1 cellular context compared by ENCODE assay signal in the genomic region with DNA sequence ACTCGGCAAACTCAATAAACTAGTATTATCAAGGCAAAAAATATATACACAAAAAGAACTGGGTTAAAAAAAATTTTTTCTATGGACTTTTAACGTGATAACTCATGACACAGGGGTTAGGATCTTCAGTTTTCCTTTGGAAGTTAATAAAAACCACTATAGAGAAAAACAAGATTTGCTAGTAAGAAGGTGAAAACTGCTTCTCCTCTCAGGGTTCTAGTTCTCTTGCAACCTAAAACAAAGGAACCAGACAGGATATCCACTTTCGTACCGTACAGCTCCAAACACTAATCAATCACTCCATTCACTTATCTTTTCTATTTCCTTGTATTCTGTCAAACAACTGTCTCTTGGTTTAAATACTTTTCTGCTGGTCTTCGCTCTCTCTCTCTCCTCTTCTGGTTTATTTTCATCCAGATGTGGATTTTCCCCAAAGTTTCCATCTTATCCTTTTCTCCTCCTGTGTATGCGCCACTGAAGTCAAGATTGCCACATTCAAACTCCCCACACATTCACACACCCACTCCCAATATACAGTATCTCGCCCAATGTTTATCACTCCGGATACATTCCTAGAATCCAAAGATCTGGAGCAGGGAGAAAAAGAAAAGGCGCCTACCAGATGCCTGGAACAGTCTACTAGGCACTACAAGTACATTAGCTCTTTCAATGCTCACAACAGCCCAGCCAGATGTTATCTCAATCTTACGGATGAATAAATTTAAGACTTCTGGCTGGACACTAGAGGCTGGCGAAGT.
TF ChIP-seq lines count a peak whose summit lies in the region.

No MANE protein-coding gene starts in this region.

TF ChIP-seq in HepG2, 621 proteins besides CTCF, POLR2A, EP300 and RAD21:
- TF ChIP-seq ZNF652 (CRISPR knock-in tag; IDR thresholded peaks at IDR 0.05; ENCODE audit: borderline replicate concordance, low read depth): 0 out of 2 replicates have a peak, but pooled peaks have one; percentile 2
- TF ChIP-seq, protein P1, sequence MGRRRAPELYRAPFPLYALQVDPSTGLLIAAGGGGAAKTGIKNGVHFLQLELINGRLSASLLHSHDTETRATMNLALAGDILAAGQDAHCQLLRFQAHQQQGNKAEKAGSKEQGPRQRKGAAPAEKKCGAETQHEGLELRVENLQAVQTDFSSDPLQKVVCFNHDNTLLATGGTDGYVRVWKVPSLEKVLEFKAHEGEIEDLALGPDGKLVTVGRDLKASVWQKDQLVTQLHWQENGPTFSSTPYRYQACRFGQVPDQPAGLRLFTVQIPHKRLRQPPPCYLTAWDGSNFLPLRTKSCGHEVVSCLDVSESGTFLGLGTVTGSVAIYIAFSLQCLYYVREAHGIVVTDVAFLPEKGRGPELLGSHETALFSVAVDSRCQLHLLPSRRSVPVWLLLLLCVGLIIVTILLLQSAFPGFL (CRISPR knock-in tag; IDR thresholded peaks at IDR 0.05): no peak
- no peak for TF ChIP-seq HNRNPK (IDR thresholded peaks at IDR 0.05; ENCODE audit: low read depth, low read length, poor library complexity, severe bottlenecking)
- no peak for TF ChIP-seq MZF1 (CRISPR knock-in tag; IDR thresholded peaks at IDR 0.05; ENCODE audit: borderline replicate concordance)
- TF ChIP-seq NFIB (CRISPR knock-in tag; IDR thresholded peaks at IDR 0.05; ENCODE audit: borderline replicate concordance): no peak
- TF ChIP-seq, protein P2, sequence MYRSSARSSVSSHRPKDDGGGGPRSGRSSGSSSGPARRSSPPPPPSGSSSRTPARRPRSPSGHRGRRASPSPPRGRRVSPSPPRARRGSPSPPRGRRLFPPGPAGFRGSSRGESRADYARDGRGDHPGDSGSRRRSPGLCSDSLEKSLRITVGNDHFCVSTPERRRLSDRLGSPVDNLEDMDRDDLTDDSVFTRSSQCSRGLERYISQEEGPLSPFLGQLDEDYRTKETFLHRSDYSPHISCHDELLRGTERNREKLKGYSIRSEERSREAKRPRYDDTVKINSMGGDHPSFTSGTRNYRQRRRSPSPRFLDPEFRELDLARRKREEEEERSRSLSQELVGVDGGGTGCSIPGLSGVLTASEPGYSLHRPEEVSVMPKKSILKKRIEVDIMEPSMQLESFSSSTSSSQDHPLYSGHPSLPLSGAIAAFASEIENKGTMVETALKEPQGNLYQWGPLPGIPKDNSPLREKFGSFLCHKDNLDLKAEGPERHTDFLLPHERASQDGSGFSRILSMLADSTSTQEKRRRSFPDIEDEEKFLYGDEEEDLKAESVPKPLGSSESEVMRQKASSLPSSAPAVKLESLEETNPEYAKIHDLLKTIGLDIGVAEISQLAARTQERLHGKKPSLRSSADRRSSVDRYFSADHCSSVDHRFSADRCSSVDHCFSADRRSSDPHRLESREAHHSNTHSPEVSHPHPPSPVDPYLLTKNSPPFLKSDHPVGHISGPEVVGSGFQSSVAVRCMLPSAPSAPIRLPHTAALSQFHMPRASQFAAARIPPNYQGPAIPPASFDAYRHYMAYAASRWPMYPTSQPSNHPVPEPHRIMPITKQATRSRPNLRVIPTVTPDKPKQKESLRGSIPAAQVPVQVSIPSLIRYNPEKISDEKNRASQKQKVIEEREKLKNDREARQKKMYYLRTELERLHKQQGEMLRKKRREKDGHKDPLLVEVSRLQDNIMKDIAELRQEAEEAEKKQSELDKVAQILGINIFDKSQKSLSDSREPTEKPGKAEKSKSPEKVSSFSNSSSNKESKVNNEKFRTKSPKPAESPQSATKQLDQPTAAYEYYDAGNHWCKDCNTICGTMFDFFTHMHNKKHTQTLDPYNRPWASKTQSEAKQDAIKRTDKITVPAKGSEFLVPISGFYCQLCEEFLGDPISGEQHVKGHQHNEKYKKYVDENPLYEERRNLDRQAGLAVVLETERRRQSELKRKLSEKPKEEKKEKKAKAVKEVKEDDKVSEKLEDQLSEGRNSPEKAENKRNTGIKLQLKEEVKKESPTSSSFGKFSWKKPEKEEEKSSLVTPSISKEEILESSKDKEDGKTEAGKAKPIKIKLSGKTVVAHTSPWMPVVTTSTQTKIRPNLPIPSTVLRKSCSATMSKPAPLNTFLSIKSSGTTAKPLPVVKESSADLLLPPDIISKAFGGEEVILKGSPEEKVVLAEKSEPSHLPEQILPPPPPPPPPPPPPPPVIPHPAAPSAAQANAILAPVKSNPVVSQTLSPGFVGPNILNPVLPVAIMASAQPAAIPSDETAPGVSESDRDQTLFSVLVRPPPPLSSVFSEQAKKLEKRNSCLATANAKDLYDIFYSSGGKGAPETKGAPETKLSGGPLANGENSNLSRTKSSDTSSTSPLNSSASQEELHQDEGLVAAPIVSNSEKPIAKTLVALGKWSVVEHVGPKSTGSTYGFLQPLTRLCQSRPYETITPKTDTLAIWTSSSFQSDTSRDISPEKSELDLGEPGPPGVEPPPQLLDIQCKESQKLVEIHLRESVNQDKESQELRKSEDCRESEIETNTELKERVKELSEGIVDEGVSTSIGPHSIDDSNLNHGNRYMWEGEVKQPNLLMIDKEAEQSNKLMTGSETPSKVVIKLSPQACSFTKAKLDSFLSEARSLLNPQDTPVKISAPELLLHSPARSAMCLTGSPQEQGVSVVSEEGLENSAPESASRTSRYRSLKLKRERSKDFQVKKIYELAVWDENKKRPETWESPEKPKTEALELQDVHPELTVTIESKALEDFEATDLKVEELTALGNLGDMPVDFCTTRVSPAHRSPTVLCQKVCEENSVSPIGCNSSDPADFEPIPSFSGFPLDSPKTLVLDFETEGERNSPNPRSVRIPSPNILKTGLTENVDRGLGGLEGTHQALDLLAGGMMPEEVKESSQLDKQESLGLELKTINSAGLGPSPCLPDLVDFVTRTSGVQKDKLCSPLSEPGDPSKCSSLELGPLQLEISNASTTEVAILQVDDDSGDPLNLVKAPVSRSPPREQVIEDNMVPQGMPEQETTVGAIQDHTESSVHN (CRISPR knock-in tag; IDR thresholded peaks at IDR 0.05): no peak
- 0 out of 2 replicates have a peak, but pooled peaks have one; percentile 5 for TF ChIP-seq ZNF205 (CRISPR knock-in tag; IDR thresholded peaks at IDR 0.05)
- no peak for TF ChIP-seq ZNF234 (CRISPR knock-in tag; conservative IDR thresholded peaks at IDR 0.05)
- no peak for TF ChIP-seq DMAP1 (CRISPR knock-in tag; IDR thresholded peaks at IDR 0.05)
- 0 out of 2 replicates have a peak, but pooled peaks have one; percentile 1 for TF ChIP-seq ZNF615 (CRISPR knock-in tag; IDR thresholded peaks at IDR 0.05; ENCODE audit: borderline replicate concordance)
- TF ChIP-seq ZIK1 (CRISPR knock-in tag; IDR thresholded peaks at IDR 0.05; ENCODE audit: borderline replicate concordance, low read depth): no peak
